ENCODE assay signal across 14 cellular contexts in genomic region chr11:33344611-33345010, GRCh38. TPM values are rescaled to one million over a fixed set of nuclear protein-coding genes. Genes with fewer than 3 reads are reported as not detected.
DNase-seq lines count a peak whose midpoint lies in the region; ATAC-seq and TF ChIP-seq lines count a peak whose summit lies in the region.
"Had no signal": no experiment of that assay in that cellular context is flagged by ENCODE, and none has a peak within 500 bp of the region (broad histone marks: within the 10 kb centered on the region; RNA-seq: fewer than 3 reads in every experiment).

No MANE protein-coding gene starts in this region.

- H3K9me2 ChIP-seq in MM.1S (replicated peaks; ENCODE audit: insufficient read depth, low read length), result no peaks in the 10 kb centered on the region

- H3K9me3 Mint-ChIP-seq in CD14-positive monocyte, result no peaks in the 10 kb centered on the region
- H3K9me3 Mint-ChIP-seq: CD8-positive, alpha-beta T cell; stimulated activated naive CD8-positive, alpha-beta T cell treated with anti-CD3 and anti-CD28 coated beads, Interleukin-15, amount 100 ng/mL, for 72 hours had no signal

- intact Hi-C loops in CD14-positive monocyte (cut with micrococcal nuclease), result no loop called here

- no peak overlapping the region for H3K9ac ChIP-seq in MM.1S (ENCODE audit: low read length)

- ATAC-seq in left lobe of liver (peak; percentile 31), HG02763 (IDR thresholded peaks at IDR 0.05; ENCODE audit: unreplicated experiment) (no peak), GM19328 (IDR thresholded peaks at IDR 0.05; ENCODE audit: unreplicated experiment) (no peak)
- ATAC-seq: CD8-positive, alpha-beta T cell; mucosa of descending colon; stimulated activated naive CD8-positive, alpha-beta T cell treated with anti-CD3 and anti-CD28 coated beads, Interleukin-15, amount 100 ng/mL, for 72 hours had no signal

- H3K9me3 ChIP-seq in MM.1S (replicated peaks; ENCODE audit: insufficient read depth, low read length), result no peaks in the 10 kb centered on the region
- H3K9me3 ChIP-seq: mucosa of descending colon had no signal

- TF ChIP-seq CTCF in C4-2B (conservative IDR thresholded peaks at IDR 0.05) (peak; percentile 18; the same call in 1 of the 2 replicates), MM.1S (IDR thresholded peaks at IDR 0.05; ENCODE audit: low read length) (no peak), CD14-positive monocyte (IDR thresholded peaks at IDR 0.05) (no peak)

- DNase-seq in MM.1S (peak; percentile 67), amniotic epithelial cell (ENCODE audit: low read depth) (peak; percentile 36), left lobe of liver (ENCODE audit: low spot score) (no peak), CD14-positive monocyte (ENCODE audit: low spot score) (no peak), inferior parietal cortex (ENCODE audit: extremely low spot score) (no peak)
- DNase-seq: activated CD8-positive, alpha-beta memory T cell treated with anti-CD3 and anti-CD28 coated beads, Interleukin-2, amount 50 U/mL, for 4 hours; aorta; CD8-positive, alpha-beta T cell; mucosa of descending colon; stimulated activated naive CD8-positive, alpha-beta T cell treated with anti-CD3 and anti-CD28 coated beads, Interleukin-15, amount 100 ng/mL, for 72 hours had no signal

- no peaks in the 10 kb centered on the region for H3K4me1 Mint-ChIP-seq in CD14-positive monocyte
- H3K4me1 Mint-ChIP-seq: stimulated activated naive CD8-positive, alpha-beta T cell treated with anti-CD3 and anti-CD28 coated beads, Interleukin-15, amount 100 ng/mL, for 72 hours had no signal

- H4K20me1 ChIP-seq in MM.1S (ENCODE audit: insufficient read depth, low read length), result no peaks in the 10 kb centered on the region

- peaks cover 5% of the 10 kb centered on the region for H3K4me1 ChIP-seq in MM.1S (ENCODE audit: low read length)

- H3K4me2 ChIP-seq in MM.1S (ENCODE audit: low read depth, low read length), result no peak overlapping the region
- H3K4me2 ChIP-seq: PC-9 had no signal

- no peaks in the 10 kb centered on the region for H3K27me3 Mint-ChIP-seq in CD14-positive monocyte (ENCODE audit: low read depth in 3 of 3)
- H3K27me3 Mint-ChIP-seq: stimulated activated naive CD8-positive, alpha-beta T cell treated with anti-CD3 and anti-CD28 coated beads, Interleukin-15, amount 100 ng/mL, for 72 hours had no signal

- H3K36me3 ChIP-seq in MM.1S (replicated peaks; ENCODE audit: insufficient read depth, low read length), result peaks cover 6% of the 10 kb centered on the region; the same call in 1 of the 2 replicates

- H2AFZ ChIP-seq in MM.1S (ENCODE audit: low read length), result no peak overlapping the region
- H2AFZ ChIP-seq: PC-9 had no signal

- H3K4me3 ChIP-seq in MM.1S (ENCODE audit: low read length), result no peak overlapping the region
- H3K4me3 ChIP-seq: mucosa of descending colon, PC-9 had no signal

- no peaks in the 10 kb centered on the region for H3K79me2 ChIP-seq in MM.1S (ENCODE audit: low read length)

- no peak overlapping the region for H3K4me3 Mint-ChIP-seq in CD14-positive monocyte
- H3K4me3 Mint-ChIP-seq: CD8-positive, alpha-beta T cell; stimulated activated naive CD8-positive, alpha-beta T cell treated with anti-CD3 and anti-CD28 coated beads, Interleukin-15, amount 100 ng/mL, for 72 hours had no signal

- no peak overlapping the region for H3K27ac ChIP-seq in C4-2B
- no peak overlapping the region for H3K27ac ChIP-seq in MM.1S (ENCODE audit: low read length)
- H3K27ac ChIP-seq: PC-9 had no signal

- no peaks in the 10 kb centered on the region for H3K27me3 ChIP-seq in MM.1S (replicated peaks; ENCODE audit: insufficient read depth, low read length)

- peak overlapping the region in 1 of 7 donors; percentile 1 for H3K27ac Mint-ChIP-seq in CD14-positive monocyte
- H3K27ac Mint-ChIP-seq: CD8-positive, alpha-beta T cell had no signal

- H3F3A ChIP-seq in MM.1S (ENCODE audit: insufficient read depth, low read length), result no peaks in the 10 kb centered on the region

- peaks cover 71 to 79% of the 10 kb centered on the region in 2 donors for H3K36me3 Mint-ChIP-seq in CD14-positive monocyte

RNA-seq across cellular contexts. Expression of gene KIAA1549L, which starts 31.3 kb away (rescaled TPM):
- 0.03 TPM for total RNA-seq in left lobe of liver
- not detected for polyA plus RNA-seq in CD14-positive monocyte
- total RNA-seq: CD8-positive, alpha-beta T cell had no signal

Comparison
In these comparisons a context has a peak if more than half of its experiments do, and no peak if none do; other contexts are left out.
1. DNase-seq: peak in MM.1S (single experiment) and amniotic epithelial cell (single experiment); none in left lobe of liver (single experiment), CD14-positive monocyte (single experiment) and inferior parietal cortex (single experiment).